Comparison of ENCODE assay signal across 27 cellular contexts in genomic region chr6:143992285-143992684, GRCh38. TPM values are rescaled to one million over a fixed set of nuclear protein-coding genes. Genes with fewer than 3 reads are reported as not detected.
DNase-seq lines count a peak whose midpoint lies in the region; ATAC-seq, FAIRE-seq and TF ChIP-seq lines count a peak whose summit lies in the region.
"Had no signal": no experiment of that assay in that cellular context is flagged by ENCODE, and none has a peak within 500 bp of the region (broad histone marks: within the 10 kb centered on the region; RNA-seq: fewer than 3 reads in every experiment).

No MANE protein-coding gene starts in this region.

- in situ Hi-C loops in GM12878 (cut with MboI) = no loop called here

- no peak for TF ChIP-seq EP300 in GM12878 (IDR thresholded peaks at IDR 0.05; ENCODE audit: borderline replicate concordance in 1 of 2, control insufficient read depth in 1 of 2, low read depth in 2 of 2, low read length in 2 of 2)

- no peak for ATAC-seq in GM12878

- SMC1A ChIA-PET in GM12878 (lab: Charles Lee; ENCODE audit: uncharacterized antibody, unreplicated experiment) = no interaction called here

- intact Hi-C loops in GM12878 (cut with micrococcal nuclease; ENCODE audit: unreplicated experiment) = no loop called here
- intact Hi-C loops in testis (cut with DNase I; ENCODE audit: low total_unique reads) = no loop called here

- TF ChIP-seq CTCF in GM12878 (IDR thresholded peaks at IDR 0.05 in 2 of 3, conservative IDR thresholded peaks at IDR 0.05 in 1 of 3; ENCODE audit: control insufficient read depth in 2 of 3, extremely low read depth in 1 of 3, insufficient read depth in 1 of 3, low read depth in 3 of 3, low read length in 3 of 3) (no peak), endothelial cell (IDR thresholded peaks at IDR 0.05; ENCODE audit: unreplicated experiment) (no peak), progenitor cell of endocrine pancreas (IDR thresholded peaks at IDR 0.05; ENCODE audit: unreplicated experiment) (no peak), testis (IDR thresholded peaks at IDR 0.05) (no peak)

- H3K4me3 ChIP-seq in GM12878 = no peak overlapping the region
- H3K4me3 ChIP-seq in testis = no peak overlapping the region
- H3K4me3 ChIP-seq: BLaER1 had no signal

- H3K4me1 ChIP-seq in GM12878 (ENCODE audit: control insufficient read depth, insufficient read depth, low read length) = no peaks in the 10 kb centered on the region
- H3K4me1 ChIP-seq in testis = no peaks in the 10 kb centered on the region
- H3K4me1 ChIP-seq: BE2C, BLaER1 had no signal

- no peak for TF ChIP-seq RAD21 in GM12878 (IDR thresholded peaks at IDR 0.05; ENCODE audit: insufficient read depth, low read depth, low read length)

- H3K27ac Mint-ChIP-seq in endothelial cell (ENCODE audit: unreplicated experiment) (no peak overlapping the region), progenitor cell of endocrine pancreas (peak overlapping the region; percentile 5)
- H3K27ac Mint-ChIP-seq: CD4-positive, CD25-positive, alpha-beta regulatory T cell; CD8-positive, alpha-beta memory T cell had no signal

- no peak for TF ChIP-seq POLR2A in GM12878 (IDR thresholded peaks at IDR 0.05; ENCODE audit: low read depth, low read length)
- no peak for TF ChIP-seq POLR2A in testis (IDR thresholded peaks at IDR 0.05)

- H4K20me1 ChIP-seq in GM12878 (ENCODE audit: control insufficient read depth, insufficient read depth) = no peaks in the 10 kb centered on the region
- H4K20me1 ChIP-seq: BLaER1 had no signal

- H3K36me3 Mint-ChIP-seq in endothelial cell (ENCODE audit: low read depth, unreplicated experiment) (peaks cover 23% of the 10 kb centered on the region), progenitor cell of endocrine pancreas (ENCODE audit: insufficient read depth) (peaks cover 4% of the 10 kb centered on the region)
- H3K36me3 Mint-ChIP-seq: CD4-positive, alpha-beta memory T cell had no signal

- DNase-seq in GM12878 (ENCODE audit: low read depth, low spot score) = no peak
- no peak for DNase-seq in endothelial cell (ENCODE audit: low spot score)
- DNase-seq in progenitor cell of endocrine pancreas (ENCODE audit: low spot score, unreplicated experiment) = no peak
- DNase-seq in NCI-H128 (lab: John Stamatoyannopoulos, UW; ENCODE audit: unreplicated experiment) = no peak
- DNase-seq in NCI-H1930 (lab: John Stamatoyannopoulos, UW) = no peak
- DNase-seq in testis = no peak
- no peak for DNase-seq in ureter (ENCODE audit: low spot score)
- DNase-seq: 8988T; ACHN; BE2C; C1 segment of cervical spinal cord; CD4-positive, alpha-beta memory T cell; CD4-positive, CD25-positive, alpha-beta regulatory T cell; CD8-positive, alpha-beta memory T cell; COR-L47; DMS 273 treated with DMSO at 0.1 percent for 48 hours; DMS153; DMS53; DMS79; DND-41; EL; GDM1 had no signal

- no peak overlapping the region for H2AFZ ChIP-seq in GM12878 (ENCODE audit: control insufficient read depth, low read depth, low read length)

- peak overlapping the region; percentile 61 for H3K4me3 Mint-ChIP-seq in endothelial cell (ENCODE audit: unreplicated experiment)
- no peak overlapping the region for H3K4me3 Mint-ChIP-seq in progenitor cell of endocrine pancreas (ENCODE audit: low read depth)
- H3K4me3 Mint-ChIP-seq: CD14-positive monocyte; CD4-positive, alpha-beta memory T cell; CD4-positive, CD25-positive, alpha-beta regulatory T cell; CD8-positive, alpha-beta memory T cell had no signal

- no peaks in the 10 kb centered on the region; a peak in 1 of 4 replicates for H3K27me3 ChIP-seq in GM12878 (replicated peaks in 1 of 2; ENCODE audit: control insufficient read depth in 2 of 2, insufficient read depth in 2 of 2, low read length in 1 of 2)
- H3K27me3 ChIP-seq in testis = no peaks in the 10 kb centered on the region
- H3K27me3 ChIP-seq: BE2C, BLaER1 had no signal

- no TSS peak for BruUV-seq in GM12878 (replicated peaks; lab: Mats Ljungman, UMichigan)

- CTCF ChIA-PET in GM12878 (lab: Yijun Ruan, JAX) = interaction anchor here (1.3 kb wide), 1 partner anchor 21 kb away, joined by 3 read pairs; no protein-coding TSS in a partner anchor

- H3K4me1 Mint-ChIP-seq in endothelial cell (ENCODE audit: unreplicated experiment) = peaks cover 7% of the 10 kb centered on the region
- no peaks in the 10 kb centered on the region for H3K4me1 Mint-ChIP-seq in progenitor cell of endocrine pancreas (ENCODE audit: low read depth)
- H3K4me1 Mint-ChIP-seq: CD4-positive, alpha-beta memory T cell; CD4-positive, CD25-positive, alpha-beta regulatory T cell; CD8-positive, alpha-beta memory T cell had no signal

- RAD21 ChIA-PET in GM12878 (lab: Charles Lee; ENCODE audit: unreplicated experiment) = no interaction called here

- no peaks in the 10 kb centered on the region for H3K79me2 ChIP-seq in GM12878 (ENCODE audit: control insufficient read depth, insufficient read depth, low read length)

- 89% methylated on average over 1 of the region's 1 CpG for WGBS in GM12878 (ENCODE audit: insufficient coverage, insufficient replicate concordance, low lambda C conversion rate, missing lambda C conversion rate)
- 94 to 100% methylated on average over 1 of the region's 1 CpG for WGBS in testis, 2 donors

- POLR2A ChIA-PET in GM12878 (lab: Charles Lee) = no interaction called here

- peak; percentile 47 for FAIRE-seq in GM12878 (lab: Jason Lieb, UNC)
- FAIRE-seq: A204.1, GM12891, GM19239 had no signal

- H3K9ac ChIP-seq in GM12878 (ENCODE audit: control insufficient read depth, insufficient read depth, low read length) = no peak overlapping the region
- H3K9ac ChIP-seq: BLaER1 had no signal

- H3K9me3 ChIP-seq in GM12878 (replicated peaks; ENCODE audit: control insufficient read depth, insufficient read depth, low read length) (no peaks in the 10 kb centered on the region; the same call in 2 of the 3 replicates), testis (no peaks in the 10 kb centered on the region)
- H3K9me3 ChIP-seq: BE2C had no signal

- H3K4me2 ChIP-seq in GM12878 (ENCODE audit: control insufficient read depth, insufficient read depth) = no peak overlapping the region
- H3K4me2 ChIP-seq: BLaER1 had no signal

- no peaks in the 10 kb centered on the region for H3K27me3 Mint-ChIP-seq in endothelial cell (ENCODE audit: unreplicated experiment)
- peaks cover 21% of the 10 kb centered on the region for H3K27me3 Mint-ChIP-seq in progenitor cell of endocrine pancreas

- no peak overlapping the region for H3K27ac ChIP-seq in GM12878 (ENCODE audit: control insufficient read depth, insufficient read depth)
- H3K27ac ChIP-seq in testis = no peak overlapping the region
- H3K27ac ChIP-seq: BLaER1 had no signal

- no peaks in the 10 kb centered on the region for H3K9me3 Mint-ChIP-seq in endothelial cell (ENCODE audit: unreplicated experiment)
- peaks cover 19% of the 10 kb centered on the region for H3K9me3 Mint-ChIP-seq in progenitor cell of endocrine pancreas (ENCODE audit: low read depth)

- H3K36me3 ChIP-seq in GM12878 (ENCODE audit: control insufficient read depth in 2 of 2, insufficient read depth in 2 of 2, low read length in 1 of 2) = no peaks in the 10 kb centered on the region
- no peaks in the 10 kb centered on the region for H3K36me3 ChIP-seq in testis (ENCODE audit: low read depth, missing control alignments)
- H3K36me3 ChIP-seq: BE2C, BLaER1 had no signal

TF ChIP-seq in GM12878, 131 proteins besides CTCF, POLR2A, EP300 and RAD21 (continues in another document):
- TF ChIP-seq CHD1 (IDR thresholded peaks at IDR 0.05; ENCODE audit: low read depth, low read length) = no peak
- no peak for TF ChIP-seq KLF5 (IDR thresholded peaks at IDR 0.05; ENCODE audit: partially characterized antibody)
- no peak for TF ChIP-seq CHD4 (IDR thresholded peaks at IDR 0.05)
- no peak for TF ChIP-seq JUND (IDR thresholded peaks at IDR 0.05; ENCODE audit: low read depth, low read length)
- no peak for TF ChIP-seq HDAC2 (IDR thresholded peaks at IDR 0.05)
- TF ChIP-seq MYB (IDR thresholded peaks at IDR 0.05; ENCODE audit: borderline replicate concordance, low read depth, low read length) = no peak
- TF ChIP-seq E2F4 (IDR thresholded peaks at IDR 0.05; ENCODE audit: low read depth, low read length) = no peak
- no peak for TF ChIP-seq FOS (IDR thresholded peaks at IDR 0.05; ENCODE audit: borderline replicate concordance, extremely low read depth, insufficient read length)
- TF ChIP-seq MEF2B (IDR thresholded peaks at IDR 0.05; ENCODE audit: partially characterized antibody, poor library complexity, severe bottlenecking) = no peak
- TF ChIP-seq POU2F2 (IDR thresholded peaks at IDR 0.05; ENCODE audit: borderline replicate concordance, low read depth, low read length) = no peak
- no peak for TF ChIP-seq MTA3 (IDR thresholded peaks at IDR 0.05; ENCODE audit: borderline replicate concordance, low read length)

RNA-seq across cellular contexts. Expression of gene PLAGL1, which starts 15.8 kb away (rescaled TPM):
- 56.9 and 63.3 TPM in 2 replicates for total RNA-seq in GM12878 (2013; cell fraction: nucleolus; rRNA removed)
- 3.3 and 5.4 TPM in 2 replicates for total RNA-seq in GM12878 (2014; rRNA removed)
- 3.7 and 4.1 TPM in 2 replicates for total RNA-seq in GM12878 (2014; rRNA removed; fragmentation: Illumina TruSeq; extraction: Trizol)
- 7.5 and 8.5 TPM in 2 replicates for total RNA-seq in GM12878 (2021)
- polyA plus RNA-seq in GM12878 (2011; ENCODE audit: low read depth) = 9.9 TPM
- 16.6 and 19.1 TPM in 2 replicates for polyA plus RNA-seq in GM12878 (2011; rRNA removed)
- 14.1 and 15.7 TPM in 2 replicates for polyA plus RNA-seq in GM12878 (2011; cell fraction: cytosol; rRNA removed)
- 64.4 and 82.1 TPM in 2 replicates for polyA plus RNA-seq in GM12878 (2011; cell fraction: nucleus; rRNA removed)
- polyA plus RNA-seq in GM12878 (2012) = 11.5 and 14.1 TPM in 2 replicates
- 6.4 and 8.8 TPM in 2 replicates for polyA plus RNA-seq in GM12878 (2014; fragmentation: Illumina TruSeq; extraction: Trizol)
- 1 to 10 TPM; 2.6 to 2.8 TPM for polyA plus RNA-seq in GM12878 (2014; fragmentation: Nextera tagmentation; extraction: Ambion mirVana)
- 6.0 and 7.4 TPM in 2 replicates for polyA plus RNA-seq in GM12878 (2014; rRNA removed)
- 1 to 10 TPM; 5.1 to 7.3 TPM for polyA plus RNA-seq in GM12878 (2016; fragmentation: Nextera tagmentation; extraction: Ambion mirVana)
- polyA minus RNA-seq in GM12878 (2011; rRNA and poly(A)+ RNA removed) = 22.5 and 23.1 TPM in 2 replicates
- 5.1 and 6.9 TPM in 2 replicates for polyA minus RNA-seq in GM12878 (2011; cell fraction: cytosol; rRNA and poly(A)+ RNA removed)
- polyA minus RNA-seq in GM12878 (2011; cell fraction: nucleus; rRNA and poly(A)+ RNA removed) = 28.7 and 30.2 TPM in 2 replicates
- 294 TPM for total RNA-seq in endothelial cell (ENCODE audit: unreplicated experiment)
- 23.7 and 28.1 TPM in 2 replicates for total RNA-seq in progenitor cell of endocrine pancreas
- 10 to 100 TPM; 16.2 to 31.3 TPM for total RNA-seq in testis
- polyA plus RNA-seq in testis (ENCODE audit: insufficient read depth, low read depth, low replicate concordance) = 17.4 TPM
- 57.3 TPM for total RNA-seq in ureter
